ENCODE assay signal across 29 cellular contexts in the genomic region with DNA sequence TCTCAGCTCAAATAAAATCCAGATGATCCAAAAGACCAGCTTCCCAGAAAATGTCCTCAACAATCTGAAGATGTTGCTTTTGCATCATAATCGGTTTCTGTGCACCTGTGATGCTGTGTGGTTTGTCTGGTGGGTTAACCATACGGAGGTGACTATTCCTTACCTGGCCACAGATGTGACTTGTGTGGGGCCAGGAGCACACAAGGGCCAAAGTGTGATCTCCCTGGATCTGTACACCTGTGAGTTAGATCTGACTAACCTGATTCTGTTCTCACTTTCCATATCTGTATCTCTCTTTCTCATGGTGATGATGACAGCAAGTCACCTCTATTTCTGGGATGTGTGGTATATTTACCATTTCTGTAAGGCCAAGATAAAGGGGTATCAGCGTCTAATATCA. TPM values are rescaled to one million over a fixed set of nuclear protein-coding genes. Genes with fewer than 3 reads are reported as not detected.
A peak's percentile ranks its signal among the peaks of the same experiment; 100 is the strongest.
DNase-seq lines count a peak whose midpoint lies in the region; ATAC-seq, FAIRE-seq and TF ChIP-seq lines count a peak whose summit lies in the region.
"Had no signal": no experiment of that assay in that cellular context is flagged by ENCODE, and none has a peak within 500 bp of the region (broad histone marks: within the 10 kb centered on the region; RNA-seq: fewer than 3 reads in every experiment).

No MANE protein-coding gene starts in this region.

- no peaks in the 10 kb centered on the region for H3K27me3 Mint-ChIP-seq in stimulated activated naive CD8-positive, alpha-beta T cell treated with anti-CD3 and anti-CD28 coated beads, Interleukin-15, amount 100 ng/mL, for 72 hours
- peaks cover 4% of the 10 kb centered on the region for H3K27me3 Mint-ChIP-seq in astrocyte (ENCODE audit: low read depth, unreplicated experiment)

- H3K4me2 ChIP-seq in astrocyte (ENCODE audit: low read length) = no peak overlapping the region
- H3K4me2 ChIP-seq: SK-N-SH had no signal

- H3K4me1 Mint-ChIP-seq in stimulated activated naive CD8-positive, alpha-beta T cell treated with anti-CD3 and anti-CD28 coated beads, Interleukin-15, amount 100 ng/mL, for 72 hours = peaks cover 29% of the 10 kb centered on the region
- peaks cover 12% of the 10 kb centered on the region for H3K4me1 Mint-ChIP-seq in astrocyte (ENCODE audit: low read depth, unreplicated experiment)

- H3K9ac ChIP-seq in astrocyte (ENCODE audit: low read length) = no peak overlapping the region
- H3K9ac ChIP-seq: SK-N-SH had no signal

- H2AFZ ChIP-seq in astrocyte (ENCODE audit: low read depth, low read length) = no peak overlapping the region

- H3K27me3 ChIP-seq in astrocyte (ENCODE audit: insufficient read depth, low read length) (no peaks in the 10 kb centered on the region), body of pancreas (no peaks in the 10 kb centered on the region)

- no peaks in the 10 kb centered on the region for H3K9me3 Mint-ChIP-seq in stimulated activated naive CD8-positive, alpha-beta T cell treated with anti-CD3 and anti-CD28 coated beads, Interleukin-15, amount 100 ng/mL, for 72 hours
- no peaks in the 10 kb centered on the region for H3K9me3 Mint-ChIP-seq in astrocyte (ENCODE audit: unreplicated experiment)
- H3K9me3 Mint-ChIP-seq: CD8-positive, alpha-beta T cell had no signal

- no peak overlapping the region for H3K4me3 Mint-ChIP-seq in stimulated activated naive CD8-positive, alpha-beta T cell treated with anti-CD3 and anti-CD28 coated beads, Interleukin-15, amount 100 ng/mL, for 72 hours
- no peak overlapping the region for H3K4me3 Mint-ChIP-seq in astrocyte (ENCODE audit: unreplicated experiment)
- H3K4me3 Mint-ChIP-seq: CD8-positive, alpha-beta T cell had no signal

- no peaks in the 10 kb centered on the region for H3K79me2 ChIP-seq in astrocyte (ENCODE audit: insufficient read depth, low read length)

- no peaks in the 10 kb centered on the region for H3K36me3 Mint-ChIP-seq in astrocyte (ENCODE audit: low read depth, unreplicated experiment)
- H3K36me3 Mint-ChIP-seq: CD8-positive, alpha-beta T cell had no signal

- DNase-seq in stimulated activated naive CD8-positive, alpha-beta T cell treated with anti-CD3 and anti-CD28 coated beads, Interleukin-15, amount 100 ng/mL, for 72 hours = no peak
- DNase-seq in stimulated activated naive CD8-positive, alpha-beta T cell treated with anti-CD3 and anti-CD28 coated beads, Interleukin-15, Interleukin-2, amounts not matched to agents 100 U/mL and 50 U/mL, for 24 hours = no peak
- no peak for DNase-seq in GM19239 (ENCODE audit: insufficient read length, low spot score)
- no peak for DNase-seq in astrocyte (ENCODE audit: low read depth)
- DNase-seq in body of pancreas = no peak
- no peak for DNase-seq in stimulated activated CD4-positive, alpha-beta T cell treated with anti-CD3 and anti-CD28 coated beads, Interleukin-2, amount 100 ng/mL, for 24 hours
- no peak for DNase-seq in NCI-H2196 (lab: John Stamatoyannopoulos, UW; ENCODE audit: unreplicated experiment)
- DNase-seq: Caco-2; CD8-positive, alpha-beta T cell; DMS79; EL; GDM1; Karpas-422; NCI-H1105; NCI-H1436 treated with DMSO at 0.1 percent for 48 hours; NCI-H187 treated with DMSO at 0.1 percent for 48 hours; NCI-H2171 treated with DMSO at 0.1 percent for 48 hours; NCI-H446; NCI-H524 treated with DMSO at 0.1 percent for 48 hours; NCI-H774; NK-92 treated with Interleukin-12 subunit alpha and Interleukin-12 subunit beta, amount 100 ng/mL, for 24 hours; PC-3; SK-N-SH; SW 1271 had no signal

- H3K9me3 ChIP-seq in astrocyte (ENCODE audit: insufficient read depth, low read depth, low read length) (no peaks in the 10 kb centered on the region), body of pancreas (no peaks in the 10 kb centered on the region)
- H3K9me3 ChIP-seq: Caco-2, SK-N-SH had no signal

- H3K4me1 ChIP-seq in astrocyte (ENCODE audit: insufficient read depth, low read length) (no peaks in the 10 kb centered on the region), body of pancreas (no peaks in the 10 kb centered on the region)
- H3K4me1 ChIP-seq: Caco-2 had no signal

- H3K27ac ChIP-seq in astrocyte (ENCODE audit: low read depth, low read length) (no peak overlapping the region), body of pancreas (no peak overlapping the region)
- H3K27ac ChIP-seq: C4-2B had no signal

- no peak overlapping the region for H3K27ac Mint-ChIP-seq in stimulated activated naive CD8-positive, alpha-beta T cell treated with anti-CD3 and anti-CD28 coated beads, Interleukin-15, amount 100 ng/mL, for 72 hours
- no peak overlapping the region for H3K27ac Mint-ChIP-seq in astrocyte (ENCODE audit: unreplicated experiment)
- H3K27ac Mint-ChIP-seq: CD8-positive, alpha-beta T cell had no signal

- TF ChIP-seq POLR2A in body of pancreas (IDR thresholded peaks at IDR 0.05) = no peak

- intact Hi-C loops in body of pancreas (cut with DNase I) = no loop called here

- no peaks in the 10 kb centered on the region for H4K20me1 ChIP-seq in astrocyte (ENCODE audit: insufficient read depth, low read length)

- FAIRE-seq in GM19239 (lab: Jason Lieb, UNC) = peak; percentile 96
- FAIRE-seq in astrocyte (lab: Jason Lieb, UNC) = peak; percentile 73

- H3K36me3 ChIP-seq in astrocyte (ENCODE audit: insufficient read depth, low read length) = no peaks in the 10 kb centered on the region
- no peaks in the 10 kb centered on the region for H3K36me3 ChIP-seq in body of pancreas (replicated peaks in 1 of 2; ENCODE audit: insufficient read depth in 1 of 2, low read depth in 2 of 2)

- ATAC-seq in stimulated activated naive CD8-positive, alpha-beta T cell treated with anti-CD3 and anti-CD28 coated beads, Interleukin-15, amount 100 ng/mL, for 72 hours = peak; percentile 69
- ATAC-seq in stimulated activated naive CD8-positive, alpha-beta T cell treated with anti-CD3 and anti-CD28 coated beads, Interleukin-15, Interleukin-2, amounts not matched to agents 100 U/mL and 50 U/mL, for 24 hours = no peak
- ATAC-seq in body of pancreas = no peak
- ATAC-seq: CD8-positive, alpha-beta T cell; HCT116; PC-3 had no signal

- WGBS in body of pancreas, 2 donors = 71 to 74% methylated on average over 2 to 3 of the region's 3 CpGs

- TF ChIP-seq CTCF in astrocyte (IDR thresholded peaks at IDR 0.05; ENCODE audit: insufficient read depth, low read depth, low read length) = no peak
- TF ChIP-seq CTCF in body of pancreas (IDR thresholded peaks at IDR 0.05) = no peak

- no peak overlapping the region for H3K4me3 ChIP-seq in astrocyte (ENCODE audit: insufficient read depth, low read depth, low read length)
- H3K4me3 ChIP-seq in body of pancreas = no peak overlapping the region

RNA-seq across cellular contexts. Expression of a gene that starts 18.7 kb away (rescaled TPM):
- total RNA-seq in astrocyte = not detected in 2 replicates
- total RNA-seq in body of pancreas = under 1 TPM in 1 of 2 donors, not detected in 1; 0.26 TPM
- total RNA-seq: A673; Caco-2; CD8-positive, alpha-beta T cell; H4; M059J; PC-3 had no signal

RNA-seq across cellular contexts. Expression of a gene that starts 20.9 kb away (rescaled TPM):
- total RNA-seq in astrocyte (0.07 TPM in 1 of 2 replicates, not detected in the other), body of pancreas (under 1 TPM in 1 of 2 donors, not detected in 1; 0.78 TPM)
- total RNA-seq: M059J, PC-3 had no signal
